Comparison of ENCODE assay signal across 20 cellular contexts in genomic region chr3:42742688-42743087, GRCh38. TPM values are rescaled to one million over a fixed set of nuclear protein-coding genes. Genes with fewer than 3 reads are reported as not detected.
DNase-seq lines count a peak whose midpoint lies in the region; ATAC-seq and TF ChIP-seq lines count a peak whose summit lies in the region.
"Had no signal": no experiment of that assay in that cellular context is flagged by ENCODE, and none has a peak within 500 bp of the region (broad histone marks: within the 10 kb centered on the region; RNA-seq: fewer than 3 reads in every experiment).

No MANE protein-coding gene starts in this region.

- no peak overlapping the region for H3K9ac ChIP-seq in endodermal cell (ENCODE audit: extremely low read depth, low read length, poor library complexity, severe bottlenecking)
- H3K9ac ChIP-seq: BLaER1 treated with 17β-estradiol and CSF1 and Interleukin-3, amounts not matched to agents 10 nM and 100 nM had no signal

- no peak for TF ChIP-seq POLR2A in sigmoid colon (IDR thresholded peaks at IDR 0.05)

- no peaks in the 10 kb centered on the region for H3K27me3 ChIP-seq in right atrium auricular region
- H3K27me3 ChIP-seq in endodermal cell (ENCODE audit: control insufficient read depth, insufficient read depth, low read length, poor library complexity, severe bottlenecking) = no peaks in the 10 kb centered on the region
- H3K27me3 ChIP-seq in sigmoid colon = no peaks in the 10 kb centered on the region
- H3K27me3 ChIP-seq in osteoblast (ENCODE audit: insufficient read depth, low read length) = no peaks in the 10 kb centered on the region
- H3K27me3 ChIP-seq: BLaER1 treated with 17β-estradiol and CSF1 and Interleukin-3, amounts not matched to agents 10 nM and 100 nM had no signal

- H3K27me3 Mint-ChIP-seq in endodermal cell (ENCODE audit: insufficient read depth) = no peaks in the 10 kb centered on the region
- H3K27me3 Mint-ChIP-seq in activated T-cell treated with anti-CD3 and anti-CD28 coated beads, Interleukin-2, amount 50 U/mL, for 4 hours (ENCODE audit: low read depth) = no peaks in the 10 kb centered on the region

- no peaks in the 10 kb centered on the region for H4K20me1 ChIP-seq in osteoblast (ENCODE audit: insufficient read depth, low read length)
- H4K20me1 ChIP-seq: BLaER1 treated with 17β-estradiol and CSF1 and Interleukin-3, amounts not matched to agents 10 nM and 100 nM had no signal

- no peak overlapping the region for H3K4me2 ChIP-seq in osteoblast (ENCODE audit: insufficient read depth, low read length)
- H3K4me2 ChIP-seq: A549; BLaER1 treated with 17β-estradiol and CSF1 and Interleukin-3, amounts not matched to agents 10 nM and 100 nM had no signal

- TF ChIP-seq CTCF in right atrium auricular region (IDR thresholded peaks at IDR 0.05) = no peak
- no peak for TF ChIP-seq CTCF in endodermal cell (conservative IDR thresholded peaks at IDR 0.05)
- no peak for TF ChIP-seq CTCF in sigmoid colon (IDR thresholded peaks at IDR 0.05)
- TF ChIP-seq CTCF in osteoblast (IDR thresholded peaks at IDR 0.05; ENCODE audit: extremely low read depth, low read depth, low read length) = no peak

- no peak overlapping the region for H3K27ac Mint-ChIP-seq in endodermal cell

- H3K4me3 Mint-ChIP-seq in endodermal cell = no peak overlapping the region
- no peak overlapping the region for H3K4me3 Mint-ChIP-seq in activated T-cell treated with anti-CD3 and anti-CD28 coated beads, Interleukin-2, amount 50 U/mL, for 4 hours

- DNase-seq in right atrium auricular region (ENCODE audit: low spot score) = peak; percentile 48
- no peak for DNase-seq in Right ventricle myocardium inferior (ENCODE audit: missing footprints)
- peak; percentile 35 for DNase-seq in endodermal cell
- DNase-seq in sigmoid colon = peak; percentile 51
- no peak for DNase-seq in SHP77 (lab: John Stamatoyannopoulos, UW)
- no peak for DNase-seq in activated T-cell treated with anti-CD3 and anti-CD28 coated beads, Interleukin-2, amount 50 U/mL, for 4 hours
- DNase-seq in osteoblast (ENCODE audit: insufficient read length, low spot score, missing footprints) = no peak
- DNase-seq: DND-41, GOT3, KBM-7, NCI-H1436, NCI-H2029, NCI-H2171, NCI-H446 treated with DMSO at 0.1 percent for 48 hours, NCI-H748 treated with DMSO at 0.1 percent for 48 hours, OCI-M1, RPMI8226 had no signal

- intact Hi-C loops in Right ventricle myocardium inferior (cut with DNase I) (no loop called here), sigmoid colon (cut with DNase I) (no loop called here)

- H3K9me3 ChIP-seq in right atrium auricular region (no peaks in the 10 kb centered on the region), endodermal cell (ENCODE audit: control insufficient read depth, low read length) (no peaks in the 10 kb centered on the region), sigmoid colon (no peaks in the 10 kb centered on the region), osteoblast (ENCODE audit: low read depth, low read length) (no peaks in the 10 kb centered on the region)
- H3K9me3 ChIP-seq: A549; BLaER1 treated with 17β-estradiol and CSF1 and Interleukin-3, amounts not matched to agents 10 nM and 100 nM had no signal

- ATAC-seq in Right ventricle myocardium inferior (no peak), GM18868 (IDR thresholded peaks at IDR 0.05; ENCODE audit: unreplicated experiment) (no peak)
- ATAC-seq in activated T-cell treated with anti-CD3 and anti-CD28 coated beads, Interleukin-2, amount 50 U/mL, for 4 hours = no peak
- ATAC-seq: A549 had no signal

- H3K79me2 ChIP-seq in osteoblast (ENCODE audit: insufficient read depth, low read length) = no peaks in the 10 kb centered on the region

- peaks cover 4% of the 10 kb centered on the region for H3K4me1 Mint-ChIP-seq in endodermal cell
- peaks cover 20% of the 10 kb centered on the region for H3K4me1 Mint-ChIP-seq in activated T-cell treated with anti-CD3 and anti-CD28 coated beads, Interleukin-2, amount 50 U/mL, for 4 hours (ENCODE audit: low read depth)

- H3K9me3 Mint-ChIP-seq in endodermal cell = peaks cover 3% of the 10 kb centered on the region
- H3K9me3 Mint-ChIP-seq in activated T-cell treated with anti-CD3 and anti-CD28 coated beads, Interleukin-2, amount 50 U/mL, for 4 hours = no peaks in the 10 kb centered on the region

- no peak overlapping the region for H2AFZ ChIP-seq in osteoblast (ENCODE audit: low read length)

- H3K27ac ChIP-seq in right atrium auricular region (peak overlapping the region; percentile 74 to 89), endodermal cell (ENCODE audit: low read depth, low read length) (no peak overlapping the region), sigmoid colon (no peak overlapping the region), osteoblast (ENCODE audit: low read depth, low read length) (no peak overlapping the region)
- H3K27ac ChIP-seq: A549; BLaER1 treated with 17β-estradiol and CSF1 and Interleukin-3, amounts not matched to agents 10 nM and 100 nM had no signal

- no peak for TF ChIP-seq EP300 in sigmoid colon (IDR thresholded peaks at IDR 0.05)

- H3K4me3 ChIP-seq in right atrium auricular region (no peak overlapping the region), endodermal cell (ENCODE audit: low read length) (no peak overlapping the region), sigmoid colon (no peak overlapping the region), osteoblast (ENCODE audit: insufficient read depth, low read length) (no peak overlapping the region)
- H3K4me3 ChIP-seq: A549; BLaER1 treated with 17β-estradiol and CSF1 and Interleukin-3, amounts not matched to agents 10 nM and 100 nM had no signal

- no peaks in the 10 kb centered on the region for H3K36me3 Mint-ChIP-seq in endodermal cell (ENCODE audit: low read depth)
- no peaks in the 10 kb centered on the region for H3K36me3 Mint-ChIP-seq in activated T-cell treated with anti-CD3 and anti-CD28 coated beads, Interleukin-2, amount 50 U/mL, for 4 hours (ENCODE audit: insufficient read depth)

- WGBS in endodermal cell (ENCODE audit: insufficient coverage in 1 of 2, insufficient read length in 1 of 2), 2 experiments = 93 to 98% methylated on average over 7 to 9 of the region's 9 CpGs
- WGBS in sigmoid colon, 2 donors = 95 to 96% methylated on average over 9 of the region's 9 CpGs

- H3K4me1 ChIP-seq in right atrium auricular region = peaks cover 0 to 35% of the 10 kb centered on the region in 2 donors
- no peaks in the 10 kb centered on the region for H3K4me1 ChIP-seq in endodermal cell (ENCODE audit: control insufficient read depth, insufficient read depth, low read length)
- H3K4me1 ChIP-seq in sigmoid colon = peaks cover 0 to 38% (median 33%) of the 10 kb centered on the region in 4 donors
- no peaks in the 10 kb centered on the region for H3K4me1 ChIP-seq in osteoblast (ENCODE audit: insufficient read depth, low read length)
- H3K4me1 ChIP-seq: A549 had no signal

- H3K36me3 ChIP-seq in right atrium auricular region = no peaks in the 10 kb centered on the region
- H3K36me3 ChIP-seq in endodermal cell (ENCODE audit: control insufficient read depth, insufficient read depth, low read length) = no peaks in the 10 kb centered on the region
- H3K36me3 ChIP-seq in sigmoid colon = no peaks in the 10 kb centered on the region
- H3K36me3 ChIP-seq in osteoblast (ENCODE audit: insufficient read depth, low read length) = no peaks in the 10 kb centered on the region
- H3K36me3 ChIP-seq: BLaER1 treated with 17β-estradiol and CSF1 and Interleukin-3, amounts not matched to agents 10 nM and 100 nM had no signal

RNA-seq across cellular contexts. Expression of gene CCDC13, which starts 30.4 kb away (rescaled TPM):
- under 1 TPM in 1 of 2 donors, not detected in 1; 0.35 TPM for total RNA-seq in right atrium auricular region
- total RNA-seq in Right ventricle myocardium inferior = 0.41 TPM
- 1 to 10 TPM in 1 of 2 donors, under 1 TPM in 1; 0.64 to 1.1 TPM for total RNA-seq in endodermal cell
- 1.5 TPM for polyA plus RNA-seq in endodermal cell (2013, experiment 1 of 2)
- polyA plus RNA-seq in endodermal cell (2013, experiment 2 of 2) = 0.95 TPM
- total RNA-seq in sigmoid colon = 1 to 10 TPM in 3 of 4 donors, not detected in 1; 1.3 to 3.9 (median 1.8) TPM
- under 1 TPM; 0.60 to 0.85 (median 0.69) TPM for polyA plus RNA-seq in sigmoid colon
- under 1 TPM; 0.29 to 0.73 (median 0.35) TPM for total RNA-seq in activated T-cell treated with anti-CD3 and anti-CD28 coated beads, Interleukin-2, amount 50 U/mL, for 4 hours
- total RNA-seq in osteoblast = 0.72 and 0.88 TPM in 2 replicates

RNA-seq across cellular contexts. Expression of gene HHATL, which starts 40.1 kb away (rescaled TPM):
- 100 to 1,000 TPM; 444 to 908 TPM for total RNA-seq in right atrium auricular region
- 440 TPM for total RNA-seq in Right ventricle myocardium inferior
- not detected for total RNA-seq in endodermal cell
- polyA plus RNA-seq in endodermal cell (2013, experiment 1 of 2) = not detected
- polyA plus RNA-seq in endodermal cell (2013, experiment 2 of 2) = not detected
- total RNA-seq in sigmoid colon = not detected
- polyA plus RNA-seq in sigmoid colon = 1 to 10 TPM in 1 of 3 donors, under 1 TPM in 1, not detected in 1; 0.31 to 1.4 TPM
- not detected for total RNA-seq in activated T-cell treated with anti-CD3 and anti-CD28 coated beads, Interleukin-2, amount 50 U/mL, for 4 hours
- not detected in 2 replicates for total RNA-seq in osteoblast
- polyA plus RNA-seq: A549 had no signal

RNA-seq across cellular contexts. Expression of gene KLHL40, which starts 57.4 kb away (rescaled TPM):
- under 1 TPM; 0.15 to 0.63 TPM for total RNA-seq in right atrium auricular region
- total RNA-seq in Right ventricle myocardium inferior = not detected
- not detected for total RNA-seq in endodermal cell
- 0.21 TPM for polyA plus RNA-seq in endodermal cell (2013, experiment 1 of 2)
- 0.21 TPM for polyA plus RNA-seq in endodermal cell (2013, experiment 2 of 2)
- total RNA-seq in sigmoid colon = under 1 TPM in 1 of 4 donors, not detected in 3; under 0.01 TPM
- not detected for polyA plus RNA-seq in sigmoid colon
- total RNA-seq in activated T-cell treated with anti-CD3 and anti-CD28 coated beads, Interleukin-2, amount 50 U/mL, for 4 hours = not detected
- total RNA-seq in osteoblast = not detected in 2 replicates
- polyA plus RNA-seq: A549 had no signal

Comparison
In these comparisons a context has a peak if more than half of its experiments do, and no peak if none do; other contexts are left out.
1. DNase-seq: peak in right atrium auricular region (single experiment), endodermal cell (single experiment) and sigmoid colon (single experiment); none in Right ventricle myocardium inferior (single experiment), SHP77 (0 of 2), activated T-cell treated with anti-CD3 and anti-CD28 coated beads, Interleukin-2, amount 50 U/mL, for 4 hours (single experiment) and osteoblast (single experiment).
2. H3K27ac ChIP-seq: peak in right atrium auricular region (2 of 2); none in endodermal cell (single experiment), sigmoid colon (0 of 4) and osteoblast (single experiment).
3. RNA of gene HHATL, which starts 40.1 kb away (total RNA-seq): 444 to 908 TPM in right atrium auricular region and 440 TPM in Right ventricle myocardium inferior (single experiment); not detected in sigmoid colon, not detected in endodermal cell, not detected in activated T-cell treated with anti-CD3 and anti-CD28 coated beads, Interleukin-2, amount 50 U/mL, for 4 hours and not detected in osteoblast; every median in the first group is over 100 times any median in the second.